In genomic region chr9:125889524-125890473, GRCh38 we compare ENCODE assay signal across 8 cellular contexts.
DNase-seq lines count a peak whose midpoint lies in the region; ATAC-seq, FAIRE-seq and TF ChIP-seq lines count a peak whose summit lies in the region.

No MANE protein-coding gene starts in this region.

- intact Hi-C loops in Panc1 (cut with micrococcal nuclease; ENCODE audit: unreplicated experiment), result no loop called here

- peak; percentile 82 for DNase-seq in COR-L47 (lab: John Stamatoyannopoulos, UW)
- DNase-seq in HCEC 1CT, result peak; percentile 51
- DNase-seq in Panc1 (ENCODE audit: low read depth, low spot score), result no peak
- DNase-seq in activated naive CD4-positive, alpha-beta T cell (lab: John Stamatoyannopoulos, UW), result peak in 3 of 4 experiments; percentile 3 to 24 (median 4)
- peak; percentile 73 to 80 for DNase-seq in frontal cortex (ENCODE audit: low spot score in 2 of 2)
- no peak for DNase-seq in thoracic aorta (ENCODE audit: low spot score)
- no peak for DNase-seq in middle frontal gyrus (ENCODE audit: extremely low spot score, low spot score)

- in situ Hi-C loops in Panc1 (cut with HindIII; ENCODE audit: low pct_unique_long_range_greater_than_20kb, low sequenced_read_pairs), result no loop called here

- POLR2A ChIA-PET in Panc1 (lab: Charles Lee), result no interaction called here

- H3K27me3 ChIP-seq in Panc1 (ENCODE audit: control insufficient read depth, insufficient read depth, low read length) (no peaks in the 10 kb centered on the region), neural cell (ENCODE audit: insufficient read depth, low read depth, low read length) (no peaks in the 10 kb centered on the region), thoracic aorta (replicated peaks; ENCODE audit: insufficient read depth) (no peaks in the 10 kb centered on the region)

- peaks cover 88% of the 10 kb centered on the region for H3K79me2 ChIP-seq in neural cell (replicated peaks; ENCODE audit: insufficient read depth, low read length)

- H2AFZ ChIP-seq in neural cell (ENCODE audit: low read depth, low read length), result no peak overlapping the region

- FAIRE-seq in frontal cortex (lab: Jason Lieb, UNC), result no peak

- peak; percentile 95 for TF ChIP-seq EP300 in neural cell (conservative IDR thresholded peaks at IDR 0.05; ENCODE audit: poor library complexity, severe bottlenecking)

- CTCF ChIA-PET in Panc1 (lab: Charles Lee), result no interaction called here

- peak; percentile 33 for TF ChIP-seq RAD21 in neural cell (conservative IDR thresholded peaks at IDR 0.05)

- H3K9me3 ChIP-seq in Panc1 (ENCODE audit: control insufficient read depth, insufficient read depth, low read depth, low read length) (no peaks in the 10 kb centered on the region), neural cell (ENCODE audit: low read length) (no peaks in the 10 kb centered on the region), thoracic aorta (no peaks in the 10 kb centered on the region)

- no peaks in the 10 kb centered on the region for H4K20me1 ChIP-seq in neural cell (ENCODE audit: insufficient read depth)

- H3K4me2 ChIP-seq in neural cell (ENCODE audit: low read length), result peak overlapping the region; percentile 83

- H3K27ac ChIP-seq in Panc1 (ENCODE audit: low read length) (peak overlapping the region; percentile 77), neural cell (ENCODE audit: low read length) (peak overlapping the region; percentile 99), thoracic aorta (no peak overlapping the region)

- H3K4me3 ChIP-seq in Panc1 (ENCODE audit: low read depth in 2 of 2, low read length in 2 of 2) (peak overlapping the region; percentile 40 to 61), neural cell (ENCODE audit: low read length) (peak overlapping the region; percentile 72), thoracic aorta (peak overlapping the region; percentile 66)

- H3K36me3 ChIP-seq in Panc1 (ENCODE audit: control insufficient read depth, insufficient read depth, low read length) (no peaks in the 10 kb centered on the region), neural cell (ENCODE audit: insufficient read depth, low read length) (no peaks in the 10 kb centered on the region), thoracic aorta (no peaks in the 10 kb centered on the region)

- peak overlapping the region; percentile 89 for H3K9ac ChIP-seq in neural cell (ENCODE audit: low read length)

- H3K4me1 ChIP-seq in Panc1 (ENCODE audit: control insufficient read depth, insufficient read depth, low read length) (peaks cover 48% of the 10 kb centered on the region), thoracic aorta (ENCODE audit: control insufficient read depth in 1 of 2, low read depth in 2 of 2) (peaks cover 6 to 10% of the 10 kb centered on the region in 2 donors)

- peaks cover 22% of the 10 kb centered on the region for H3F3A ChIP-seq in neural cell (ENCODE audit: insufficient read depth, low read length, poor library complexity, severe bottlenecking)

- H3K9me2 ChIP-seq in neural cell (ENCODE audit: insufficient read depth, low read length), result no peaks in the 10 kb centered on the region

- TF ChIP-seq CTCF in Panc1 (IDR thresholded peaks at IDR 0.05) (no peak), neural cell (IDR thresholded peaks at IDR 0.05; ENCODE audit: poor library complexity, severe bottlenecking) (no peak), thoracic aorta (IDR thresholded peaks at IDR 0.05) (no peak)

- ATAC-seq in Panc1, result peak; percentile 79
- ATAC-seq in thoracic aorta (ENCODE audit: insufficient number of reproducible peaks, low FRiP score, low read depth), result no peak

- BruUV-seq in Panc1 (replicated peaks; lab: Mats Ljungman, UMichigan), result no TSS peak

TF ChIP-seq in neural cell, 6 proteins besides CTCF, POLR2A, EP300 and RAD21:
- TF ChIP-seq TAF1 (IDR thresholded peaks at IDR 0.05; ENCODE audit: low read depth) (no peak), MXI1 (conservative IDR thresholded peaks at IDR 0.05; ENCODE audit: poor library complexity, severe bottlenecking) (peak; percentile 57), REST (IDR thresholded peaks at IDR 0.05; ENCODE audit: borderline replicate concordance) (peak; percentile 77), EZH2 (IDR thresholded peaks at IDR 0.05; ENCODE audit: borderline replicate concordance, insufficient read depth, low read length, poor library complexity, severe bottlenecking) (no peak), POLR2AphosphoS5 (IDR thresholded peaks at IDR 0.05) (peak; percentile 76), SMC3 (conservative IDR thresholded peaks at IDR 0.05; ENCODE audit: poor library complexity) (no peak)

Comparison
In these comparisons a context has a peak if more than half of its experiments do, and no peak if none do; other contexts are left out.
1. DNase-seq: peak in COR-L47 (single experiment), HCEC 1CT (single experiment), activated naive CD4-positive, alpha-beta T cell (3 of 4) and frontal cortex (2 of 2); none in Panc1 (single experiment), thoracic aorta (single experiment) and middle frontal gyrus (single experiment).
2. H3K27ac ChIP-seq: peak in Panc1 (single experiment) and neural cell (single experiment); none in thoracic aorta (0 of 2).
3. Peak in every context shown above with its lines, with median percentiles within 50 percentile points of each other: H3K4me3 ChIP-seq.